In genomic region chr18:12278765-12279682, GRCh38 we compare ENCODE assay signal across 8 cellular contexts. TPM values are rescaled to one million over a fixed set of nuclear protein-coding genes. Genes with fewer than 3 reads are reported as not detected.
DNase-seq lines count a peak whose midpoint lies in the region; TF ChIP-seq lines count a peak whose summit lies in the region.

No MANE protein-coding gene starts in this region.

- H3K4me3 Mint-ChIP-seq in HFFc6 (peak overlapping the region; percentile 89), chondrocyte (ENCODE audit: unreplicated experiment) (peak overlapping the region; percentile 79)

- H3K27me3 Mint-ChIP-seq in HFFc6 (ENCODE audit: insufficient read depth) (peaks cover 5% of the 10 kb centered on the region; the same call in 1 of the 2 replicates), chondrocyte (ENCODE audit: low read depth) (no peaks in the 10 kb centered on the region)

- peaks cover 3% of the 10 kb centered on the region for H3F3A ChIP-seq in smooth muscle cell (ENCODE audit: low read depth)

- H3K4me2 ChIP-seq in smooth muscle cell: peak overlapping the region; percentile 87

- H3K27me3 ChIP-seq in smooth muscle cell (ENCODE audit: low read depth): no peaks in the 10 kb centered on the region

- no peaks in the 10 kb centered on the region for H3K79me2 ChIP-seq in smooth muscle cell (ENCODE audit: low read depth)

- H3K4me1 Mint-ChIP-seq in HFFc6 (ENCODE audit: low read depth) (peaks cover 72% of the 10 kb centered on the region), chondrocyte (ENCODE audit: low read depth) (peaks cover 58% of the 10 kb centered on the region)

- H4K20me1 ChIP-seq in smooth muscle cell (ENCODE audit: low read depth): no peaks in the 10 kb centered on the region

- no peaks in the 10 kb centered on the region for H3K9me3 ChIP-seq in smooth muscle cell (replicated peaks; ENCODE audit: low read depth)

- TF ChIP-seq CTCF in HFFc6 (IDR thresholded peaks at IDR 0.05): peak; percentile 40
- peak; percentile 33 for TF ChIP-seq CTCF in chondrocyte (IDR thresholded peaks at IDR 0.05)
- TF ChIP-seq CTCF in smooth muscle cell (IDR thresholded peaks at IDR 0.05; ENCODE audit: borderline replicate concordance, insufficient read depth, poor library complexity, severe bottlenecking): no peak

- H3K9ac ChIP-seq in smooth muscle cell (ENCODE audit: low read depth): peak overlapping the region; percentile 82

- peaks cover 17% of the 10 kb centered on the region; the same call in 1 of the 2 replicates for H3K36me3 Mint-ChIP-seq in HFFc6 (ENCODE audit: low read depth)
- no peaks in the 10 kb centered on the region for H3K36me3 Mint-ChIP-seq in chondrocyte (ENCODE audit: low read depth)

- H3K4me3 ChIP-seq in smooth muscle cell: peak overlapping the region; percentile 45

- 17% methylated on average over 30 of the region's 30 CpGs for WGBS in smooth muscle cell (ENCODE audit: low lambda C conversion rate)

- H3K27ac ChIP-seq in smooth muscle cell (ENCODE audit: low read depth): peak overlapping the region; percentile 99

- no peaks in the 10 kb centered on the region for H3K36me3 ChIP-seq in smooth muscle cell (ENCODE audit: low read depth)

- H2AFZ ChIP-seq in smooth muscle cell (ENCODE audit: low read depth): peak overlapping the region; percentile 70

- DNase-seq in HFFc6: peak; percentile 94
- no peak for DNase-seq in chondrocyte (ENCODE audit: low spot score)
- DNase-seq in islet precursor cell: peak; percentile 99
- DNase-seq in smooth muscle cell (lab: John Stamatoyannopoulos, UW; ENCODE audit: unreplicated experiment): peak; percentile 66
- DNase-seq in SW 1271 (lab: John Stamatoyannopoulos, UW): no peak
- DNase-seq in activated CD8-positive, alpha-beta memory T cell treated with anti-CD3 and anti-CD28 coated beads, Interleukin-2, amount 50 U/mL, for 4 hours: no peak
- DNase-seq in COLO829 (ENCODE audit: low spot score): no peak
- no peak for DNase-seq in middle frontal gyrus (ENCODE audit: extremely low spot score, low spot score)

- H3K9me3 Mint-ChIP-seq in HFFc6: no peaks in the 10 kb centered on the region
- H3K9me3 Mint-ChIP-seq in chondrocyte (ENCODE audit: low read depth): no peaks in the 10 kb centered on the region

- H3K27ac Mint-ChIP-seq in HFFc6 (peak overlapping the region; percentile 99), chondrocyte (ENCODE audit: unreplicated experiment) (peak overlapping the region; percentile 99)

- peaks cover 22% of the 10 kb centered on the region for H3K4me1 ChIP-seq in smooth muscle cell (ENCODE audit: low read depth)

RNA-seq across cellular contexts. Expression of gene CIDEA, which starts 24.9 kb away (rescaled TPM):
- total RNA-seq in HFFc6 (2021; fragmentation: NEBNext Ultra II Directional; extraction: Animal tissue kit (Norgen Biotek cat#: 25700)): not detected
- total RNA-seq in chondrocyte (not detected in 3 replicates), smooth muscle cell (not detected in 2 replicates)
- polyA plus RNA-seq in smooth muscle cell: 0.30 TPM in 1 of 2 replicates, not detected in the other

RNA-seq across cellular contexts. Expression of gene TUBB6, which starts 29.0 kb away (rescaled TPM):
- total RNA-seq in HFFc6 (2021; fragmentation: NEBNext Ultra II Directional; extraction: Animal tissue kit (Norgen Biotek cat#: 25700)): 100 to 1,000 TPM; 434 to 602 (median 568) TPM
- total RNA-seq in chondrocyte (196 to 204 TPM (median 198 TPM) in 3 replicates), smooth muscle cell (344 and 460 TPM in 2 replicates)
- 345 and 359 TPM in 2 replicates for polyA plus RNA-seq in smooth muscle cell

Comparison
In these comparisons a context has a peak if more than half of its experiments do, and no peak if none do; other contexts are left out.
1. DNase-seq: peak in HFFc6 (single experiment), islet precursor cell (single experiment) and smooth muscle cell (single experiment); none in chondrocyte (single experiment), SW 1271 (0 of 2), activated CD8-positive, alpha-beta memory T cell treated with anti-CD3 and anti-CD28 coated beads, Interleukin-2, amount 50 U/mL, for 4 hours (single experiment), COLO829 (single experiment) and middle frontal gyrus (single experiment).